Comparison of ENCODE assay signal across 8 cellular contexts in the genomic region with DNA sequence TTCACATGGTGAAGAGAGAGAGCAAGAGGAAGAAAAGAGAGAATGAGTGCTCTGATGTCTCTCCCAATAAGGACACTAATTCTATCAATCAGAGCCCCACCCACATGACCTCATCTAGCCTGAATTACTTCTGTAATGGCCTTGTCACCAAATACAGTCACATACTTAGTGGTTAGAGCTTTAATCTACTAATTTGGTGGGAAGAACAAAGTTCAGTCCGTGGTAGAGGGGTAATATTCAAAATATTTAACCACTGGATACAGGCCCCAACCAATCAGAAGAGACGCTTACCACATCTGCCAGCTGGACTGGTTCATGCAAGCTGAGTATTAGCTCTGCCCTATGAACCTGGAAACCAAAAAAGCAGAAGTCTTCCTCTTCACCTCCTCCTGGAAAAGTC.
"Had no signal": no experiment of that assay in that cellular context is flagged by ENCODE, and none has a peak within 500 bp of the region (broad histone marks: within the 10 kb centered on the region; RNA-seq: fewer than 3 reads in every experiment).

No MANE protein-coding gene starts in this region.

- H2AFZ ChIP-seq: GM23338 had no signal

- FAIRE-seq: H1, H54, HepG2 had no signal

- H3K4me3 Mint-ChIP-seq: GM23338, H9, IgD-negative memory B cell had no signal

- H3K27ac ChIP-seq: HL-60 had no signal

- H3K4me1 Mint-ChIP-seq: GM23338, H9, IgD-negative memory B cell had no signal

- H3K4me3 ChIP-seq: GM23338 had no signal

- H3K27ac Mint-ChIP-seq: GM23338, H9, IgD-negative memory B cell had no signal

- ATAC-seq: GM23338, HepG2 had no signal

- H3K9me3 Mint-ChIP-seq: GM23338, H9 had no signal

- H3K36me3 Mint-ChIP-seq: IgD-negative memory B cell had no signal

- H3K4me2 ChIP-seq: GM23338 had no signal

- DNase-seq: H9, HCEC 1CT had no signal
